In the genomic region with DNA sequence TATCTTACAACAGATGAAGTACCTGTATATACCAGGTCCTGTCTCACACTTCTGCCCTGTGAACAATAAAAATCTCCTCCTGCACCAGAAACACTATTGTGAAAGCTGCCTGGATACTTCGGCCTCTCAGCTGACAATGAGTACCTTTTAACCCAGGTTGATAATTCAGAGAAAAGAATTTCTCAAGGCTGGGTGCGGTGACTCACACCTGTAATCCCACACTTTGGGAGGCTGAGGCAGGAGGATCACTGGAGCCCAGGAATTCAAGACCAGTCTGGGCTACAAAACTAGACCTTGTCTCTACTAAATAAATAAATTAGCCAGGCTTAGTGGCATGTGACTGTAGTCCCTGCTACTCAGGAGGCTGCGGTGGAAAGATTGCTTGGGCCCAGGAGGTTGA, we compare ENCODE assay signal across 16 cellular contexts.
DNase-seq lines count a peak whose midpoint lies in the region; ATAC-seq and TF ChIP-seq lines count a peak whose summit lies in the region.
"Had no signal": no experiment of that assay in that cellular context is flagged by ENCODE, and none has a peak within 500 bp of the region (broad histone marks: within the 10 kb centered on the region; RNA-seq: fewer than 3 reads in every experiment).

No MANE protein-coding gene starts in this region.

- peaks cover 79% of the 10 kb centered on the region for H3K4me1 Mint-ChIP-seq in activated T-cell treated with anti-CD3 and anti-CD28 coated beads, Interleukin-2, amount 50 U/mL, for 72 hours (ENCODE audit: low read depth)
- peaks cover 56% of the 10 kb centered on the region for H3K4me1 Mint-ChIP-seq in activated naive CD8-positive, alpha-beta T cell treated with anti-CD3 and anti-CD28 coated beads, Interleukin-2, amount 10 ng/mL, durations not matched to agents 7 days and 5 days
- peaks cover 39 to 54% of the 10 kb centered on the region in 2 donors for H3K4me1 Mint-ChIP-seq in natural killer cell

- no peak for ATAC-seq in activated T-cell treated with anti-CD3 and anti-CD28 coated beads, Interleukin-2, amount 50 U/mL, for 72 hours (replicated peaks in 1 of 2)
- ATAC-seq in activated naive CD8-positive, alpha-beta T cell treated with anti-CD3 and anti-CD28 coated beads, Interleukin-2, amount 10 ng/mL, durations not matched to agents 7 days and 5 days (ENCODE audit: low read depth) = no peak
- ATAC-seq in natural killer cell (no peak), HG03457 (IDR thresholded peaks at IDR 0.05; ENCODE audit: unreplicated experiment) (no peak)

- peak overlapping the region; percentile 86 for H3K27ac Mint-ChIP-seq in activated T-cell treated with anti-CD3 and anti-CD28 coated beads, Interleukin-2, amount 50 U/mL, for 72 hours
- peak overlapping the region; percentile 19 for H3K27ac Mint-ChIP-seq in activated naive CD8-positive, alpha-beta T cell treated with anti-CD3 and anti-CD28 coated beads, Interleukin-2, amount 10 ng/mL, durations not matched to agents 7 days and 5 days
- peak overlapping the region; percentile 43 to 91 for H3K27ac Mint-ChIP-seq in natural killer cell

- no peak overlapping the region for H3K9ac ChIP-seq in Loucy (ENCODE audit: low read depth, low read length, poor library complexity, severe bottlenecking)

- DNase-seq in activated T-cell treated with anti-CD3 and anti-CD28 coated beads, Interleukin-2, amount 50 U/mL, for 72 hours = no peak
- DNase-seq in activated T-cell treated with anti-CD3 and anti-CD28 coated beads, Interleukin-2, amount 50 U/mL, for 48 hours = no peak
- no peak for DNase-seq in activated naive CD8-positive, alpha-beta T cell treated with anti-CD3 and anti-CD28 coated beads, Interleukin-2, amount 10 ng/mL, durations not matched to agents 7 days and 5 days
- DNase-seq in natural killer cell (no peak), NCI-H1092 treated with DMSO at 0.1 percent for 48 hours (lab: John Stamatoyannopoulos, UW) (no peak), NCI-H82 treated with DMSO at 0.1 percent for 48 hours (lab: John Stamatoyannopoulos, UW; ENCODE audit: unreplicated experiment) (no peak)
- DNase-seq: activated CD4-positive, alpha-beta T cell treated with anti-CD3 and anti-CD28 coated beads, Interleukin-2, amount 50 U/mL, for 4 hours; MV-4-11; NK-92 treated with Interleukin-12 subunit alpha and Interleukin-12 subunit beta, amount 100 ng/mL, for 24 hours; stimulated activated CD4-positive, alpha-beta T cell treated with anti-CD3 and anti-CD28 coated beads, Interleukin-15, amount 100 ng/mL, for 24 hours; tibial artery had no signal

- H3K4me1 ChIP-seq in Loucy (ENCODE audit: insufficient read depth, low read length, poor library complexity, severe bottlenecking) = peaks cover 3% of the 10 kb centered on the region

- no peaks in the 10 kb centered on the region for H3K9me3 Mint-ChIP-seq in activated T-cell treated with anti-CD3 and anti-CD28 coated beads, Interleukin-2, amount 50 U/mL, for 72 hours
- H3K9me3 Mint-ChIP-seq in activated naive CD8-positive, alpha-beta T cell treated with anti-CD3 and anti-CD28 coated beads, Interleukin-2, amount 10 ng/mL, durations not matched to agents 7 days and 5 days = no peaks in the 10 kb centered on the region
- H3K9me3 Mint-ChIP-seq in natural killer cell = peaks cover 2 to 3% of the 10 kb centered on the region in 2 donors
- H3K9me3 Mint-ChIP-seq: CD14-positive monocyte had no signal

- no peak overlapping the region for H3K4me2 ChIP-seq in Loucy (ENCODE audit: low read depth, low read length, poor library complexity, severe bottlenecking)

- H4K20me1 ChIP-seq in Loucy (ENCODE audit: insufficient read depth, low read length, poor library complexity, severe bottlenecking) = no peaks in the 10 kb centered on the region

- peak overlapping the region; percentile 87 to 90 for H3K4me3 Mint-ChIP-seq in activated T-cell treated with anti-CD3 and anti-CD28 coated beads, Interleukin-2, amount 50 U/mL, for 72 hours
- no peak overlapping the region for H3K4me3 Mint-ChIP-seq in activated naive CD8-positive, alpha-beta T cell treated with anti-CD3 and anti-CD28 coated beads, Interleukin-2, amount 10 ng/mL, durations not matched to agents 7 days and 5 days
- no peak overlapping the region for H3K4me3 Mint-ChIP-seq in natural killer cell

- POLR2A ChIA-PET in activated naive CD8-positive, alpha-beta T cell treated with anti-CD3 and anti-CD28 coated beads, Interleukin-2, amount 10 ng/mL, durations not matched to agents 7 days and 5 days (lab: Charles Lee) = interaction anchor here (1.6 to 3.7 kb wide), 6 partner anchors 11 to 166 kb away, joined by 6 to 18 read pairs (median 9); no protein-coding TSS in a partner anchor

- H3K36me3 Mint-ChIP-seq in activated T-cell treated with anti-CD3 and anti-CD28 coated beads, Interleukin-2, amount 50 U/mL, for 72 hours (ENCODE audit: insufficient read depth in 2 of 2) = no peaks in the 10 kb centered on the region
- H3K36me3 Mint-ChIP-seq in activated naive CD8-positive, alpha-beta T cell treated with anti-CD3 and anti-CD28 coated beads, Interleukin-2, amount 10 ng/mL, durations not matched to agents 7 days and 5 days = no peaks in the 10 kb centered on the region
- no peaks in the 10 kb centered on the region for H3K36me3 Mint-ChIP-seq in natural killer cell

- H3K4me3 ChIP-seq in Loucy (ENCODE audit: low read length, poor library complexity, severe bottlenecking) = no peak overlapping the region
- H3K4me3 ChIP-seq: K562, right atrium auricular region, tibial artery had no signal

- TF ChIP-seq CTCF in Loucy (conservative IDR thresholded peaks at IDR 0.05; ENCODE audit: low read length) (no peak), natural killer cell (IDR thresholded peaks at IDR 0.05) (no peak)

- H3K36me3 ChIP-seq in Loucy (ENCODE audit: insufficient read depth, low read length) = no peaks in the 10 kb centered on the region
- H3K36me3 ChIP-seq: right atrium auricular region, tibial artery had no signal

- no peaks in the 10 kb centered on the region for H3K27me3 ChIP-seq in Loucy (ENCODE audit: insufficient read depth, low read length, poor library complexity, severe bottlenecking)
- H3K27me3 ChIP-seq: right atrium auricular region had no signal

- no peaks in the 10 kb centered on the region for H3K79me2 ChIP-seq in Loucy (ENCODE audit: insufficient read depth, low read length)

- no peaks in the 10 kb centered on the region for H3K9me3 ChIP-seq in Loucy (ENCODE audit: insufficient read depth, low read depth, low read length)
- H3K9me3 ChIP-seq: right atrium auricular region, tibial artery had no signal

- peaks cover 4% of the 10 kb centered on the region for H3K27me3 Mint-ChIP-seq in activated T-cell treated with anti-CD3 and anti-CD28 coated beads, Interleukin-2, amount 50 U/mL, for 72 hours (ENCODE audit: low read depth)
- H3K27me3 Mint-ChIP-seq in activated naive CD8-positive, alpha-beta T cell treated with anti-CD3 and anti-CD28 coated beads, Interleukin-2, amount 10 ng/mL, durations not matched to agents 7 days and 5 days = peaks cover 10% of the 10 kb centered on the region
- peaks cover 17 to 28% of the 10 kb centered on the region in 2 donors for H3K27me3 Mint-ChIP-seq in natural killer cell (ENCODE audit: low read depth in 2 of 2)

- no peaks in the 10 kb centered on the region for H3F3A ChIP-seq in Loucy (ENCODE audit: low read depth)

- intact Hi-C loops in natural killer cell (cut with micrococcal nuclease) = loop anchor here (2.0 kb wide), 1 partner anchor 61 kb away; no protein-coding TSS in a partner anchor

- H2AFZ ChIP-seq in Loucy (ENCODE audit: low read length) = 0 out of 2 replicates have a peak overlapping the region, but pooled peaks have one; percentile 15

- H3K9me2 ChIP-seq in Loucy (replicated peaks; ENCODE audit: low read depth, low read length) = no peaks in the 10 kb centered on the region

Comparison
In these comparisons a context has a peak if more than half of its experiments do, and no peak if none do; other contexts are left out.
1. H3K27ac Mint-ChIP-seq: peak in every context shown above with its lines; median percentile 86 in activated T-cell treated with anti-CD3 and anti-CD28 coated beads, Interleukin-2, amount 50 U/mL, for 72 hours; 67 in natural killer cell; 19 in activated naive CD8-positive, alpha-beta T cell treated with anti-CD3 and anti-CD28 coated beads, Interleukin-2, amount 10 ng/mL, durations not matched to agents 7 days and 5 days.
2. H3K4me3 Mint-ChIP-seq: peak in activated T-cell treated with anti-CD3 and anti-CD28 coated beads, Interleukin-2, amount 50 U/mL, for 72 hours (2 of 2); none in activated naive CD8-positive, alpha-beta T cell treated with anti-CD3 and anti-CD28 coated beads, Interleukin-2, amount 10 ng/mL, durations not matched to agents 7 days and 5 days (single experiment) and natural killer cell (single experiment).